Comparison of ENCODE assay signal across 1 cellular context in the genomic region with DNA sequence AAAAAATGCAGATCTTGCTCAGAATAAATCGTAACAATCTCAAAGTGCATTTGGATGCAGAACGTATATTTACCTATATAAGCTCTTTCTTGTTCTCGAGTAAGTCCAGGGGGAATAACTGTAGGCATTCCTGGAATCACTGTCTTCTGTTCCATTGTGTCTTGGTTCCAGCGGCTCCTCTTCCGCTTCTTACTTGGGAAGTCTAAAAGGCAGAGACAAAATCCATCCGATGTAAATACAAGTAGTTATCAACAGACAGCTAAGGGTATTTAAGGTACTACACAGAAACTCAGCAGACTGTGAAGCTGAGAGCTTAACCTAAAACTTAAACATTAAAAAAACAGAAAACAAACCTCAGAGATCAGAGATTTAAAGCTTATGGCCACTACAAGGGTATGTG.
TF ChIP-seq lines count a peak whose summit lies in the region.

No MANE protein-coding gene starts in this region.

TF ChIP-seq in endothelial cell of umbilical vein, 7 proteins besides CTCF, POLR2A, EP300 and RAD21:
- TF ChIP-seq, protein P1, sequence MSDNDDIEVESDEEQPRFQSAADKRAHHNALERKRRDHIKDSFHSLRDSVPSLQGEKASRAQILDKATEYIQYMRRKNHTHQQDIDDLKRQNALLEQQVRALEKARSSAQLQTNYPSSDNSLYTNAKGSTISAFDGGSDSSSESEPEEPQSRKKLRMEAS (IDR thresholded peaks at IDR 0.05; ENCODE audit: insufficient read depth, insufficient read length) = no peak
- TF ChIP-seq GATA2 (IDR thresholded peaks at IDR 0.05; ENCODE audit: insufficient read depth, insufficient read length, low read depth, low read length) (no peak), JUN (IDR thresholded peaks at IDR 0.05; ENCODE audit: borderline replicate concordance, insufficient read depth, insufficient read length, low read depth) (no peak), POLR2AphosphoS5 (IDR thresholded peaks at IDR 0.05; ENCODE audit: insufficient read depth, low read depth, low read length) (no peak), FOS (IDR thresholded peaks at IDR 0.05; ENCODE audit: borderline replicate concordance, insufficient read depth, low read length) (no peak)
